ENCODE assay signal across 15 cellular contexts in genomic region chr5:169641253-169641652, GRCh38. TPM values are rescaled to one million over a fixed set of nuclear protein-coding genes. Genes with fewer than 3 reads are reported as not detected.
A peak's percentile ranks its signal among the peaks of the same experiment; 100 is the strongest.
DNase-seq lines count a peak whose midpoint lies in the region; ATAC-seq and TF ChIP-seq lines count a peak whose summit lies in the region.
"Had no signal": no experiment of that assay in that cellular context is flagged by ENCODE, and none has a peak within 500 bp of the region (broad histone marks: within the 10 kb centered on the region; RNA-seq: fewer than 3 reads in every experiment).

No MANE protein-coding gene starts in this region.

- H3K4me2 ChIP-seq in HCT116 (ENCODE audit: low read length) = no peak overlapping the region

- H4K20me1 ChIP-seq in HCT116 (ENCODE audit: insufficient read depth) = no peaks in the 10 kb centered on the region

- no peak for TF ChIP-seq RAD21 in HCT116 (IDR thresholded peaks at IDR 0.05; ENCODE audit: low read depth)

- no peak for ATAC-seq in HCT116
- ATAC-seq: activated T-cell treated with anti-CD3 and anti-CD28 coated beads, Interleukin-2, amount 50 U/mL, for 72 hours; mucosa of descending colon had no signal

- TF ChIP-seq CTCF in HCT116 (IDR thresholded peaks at IDR 0.05 in 2 of 3, conservative IDR thresholded peaks at IDR 0.05 in 1 of 3; ENCODE audit: borderline replicate concordance in 1 of 3, insufficient read depth in 1 of 3, low read depth in 2 of 3, low read length in 2 of 3) = no peak
- no peak for TF ChIP-seq CTCF in astrocyte of the spinal cord (IDR thresholded peaks at IDR 0.05; ENCODE audit: low read depth, low read length)

- POLR2A ChIA-PET in HCT116 (lab: Charles Lee) = no interaction called here

- peaks cover 69% of the 10 kb centered on the region for H3K36me3 Mint-ChIP-seq in activated T-helper 2 cell treated with anti-CD3 and anti-CD28 coated beads, Interferon-gamma antibody, Interleukin-2, Interleukin-4, amounts not matched to agents 10 μg/mL and 5 μg/mL and 100 μg/mL, durations not matched to agents 14 hours and 24 hours and 36 hours (ENCODE audit: low read depth)

- H3K4me1 ChIP-seq in HCT116 (ENCODE audit: control insufficient read depth in 1 of 2, insufficient read depth in 2 of 2, low read length in 2 of 2) = no peaks in the 10 kb centered on the region

- no peaks in the 10 kb centered on the region for H3K9me3 ChIP-seq in HCT116 (ENCODE audit: control insufficient read depth in 1 of 2, insufficient read depth in 1 of 2, low read depth in 1 of 2, low read length in 2 of 2)
- H3K9me3 ChIP-seq: mucosa of descending colon had no signal

- no peak overlapping the region for H2AFZ ChIP-seq in HCT116 (ENCODE audit: low read depth, low read length, poor library complexity, severe bottlenecking)

- no peak overlapping the region for H3K27ac ChIP-seq in HCT116 (ENCODE audit: low read depth, low read length)

- H3K4me3 Mint-ChIP-seq in activated T-helper 2 cell treated with anti-CD3 and anti-CD28 coated beads, Interferon-gamma antibody, Interleukin-2, Interleukin-4, amounts not matched to agents 10 μg/mL and 5 μg/mL and 100 μg/mL, durations not matched to agents 14 hours and 24 hours and 36 hours (ENCODE audit: low read depth) = no peak overlapping the region
- H3K4me3 Mint-ChIP-seq: activated T-cell treated with anti-CD3 and anti-CD28 coated beads, Interleukin-2, amount 50 U/mL, for 72 hours had no signal

- no peak overlapping the region for H3K4me3 ChIP-seq in HCT116 (replicated peaks in 1 of 2; ENCODE audit: low read depth in 1 of 2, low read length in 2 of 2)
- H3K4me3 ChIP-seq in astrocyte of the spinal cord (ENCODE audit: low read depth, low read length) = no peak overlapping the region
- H3K4me3 ChIP-seq: mucosa of descending colon had no signal

- no peaks in the 10 kb centered on the region for H3K9me2 ChIP-seq in HCT116 (ENCODE audit: insufficient read depth)

- BruUV-seq in HCT116 (replicated peaks; lab: Mats Ljungman, UMichigan) = no TSS peak

- DNase-seq in AG08395 (ENCODE audit: low spot score) (peak; percentile 68), HCT116 (ENCODE audit: low read depth, low spot score) (no peak), astrocyte of the spinal cord (ENCODE audit: low read depth, low spot score) (peak; percentile 36), islet precursor cell (peak; percentile 75), NCI-H345 (lab: John Stamatoyannopoulos, UW) (no peak), UCSD-AML1 (lab: John Stamatoyannopoulos, UW; ENCODE audit: unreplicated experiment) (no peak)
- DNase-seq in stimulated activated CD8-positive, alpha-beta memory T cell treated with anti-CD3 and anti-CD28 coated beads, Interleukin-4, amount 100 ng/mL, for 48 hours = no peak
- no peak for DNase-seq in activated T-helper 2 cell treated with anti-CD3 and anti-CD28 coated beads, Interferon-gamma antibody, Interleukin-2, Interleukin-4, amounts not matched to agents 10 μg/mL and 5 μg/mL and 100 μg/mL, durations not matched to agents 14 hours and 24 hours and 36 hours (ENCODE audit: low spot score)
- DNase-seq: activated T-cell treated with anti-CD3 and anti-CD28 coated beads, Interleukin-2, amount 50 U/mL, for 72 hours; caudate nucleus; HCEC 1CT; mucosa of descending colon; NCI-H187 treated with DMSO at 0.1 percent for 48 hours; NK-92 treated with Interleukin-12 subunit alpha and Interleukin-12 subunit beta, amount 100 ng/mL, for 24 hours; stimulated activated naive CD4-positive, alpha-beta T cell had no signal

- H3K9me3 Mint-ChIP-seq in activated T-helper 2 cell treated with anti-CD3 and anti-CD28 coated beads, Interferon-gamma antibody, Interleukin-2, Interleukin-4, amounts not matched to agents 10 μg/mL and 5 μg/mL and 100 μg/mL, durations not matched to agents 14 hours and 24 hours and 36 hours = peaks cover 19% of the 10 kb centered on the region

- CTCF ChIA-PET in HCT116 (lab: Charles Lee) = no interaction called here

- no peak overlapping the region for H3K27ac Mint-ChIP-seq in activated T-helper 2 cell treated with anti-CD3 and anti-CD28 coated beads, Interferon-gamma antibody, Interleukin-2, Interleukin-4, amounts not matched to agents 10 μg/mL and 5 μg/mL and 100 μg/mL, durations not matched to agents 14 hours and 24 hours and 36 hours
- H3K27ac Mint-ChIP-seq: activated T-cell treated with anti-CD3 and anti-CD28 coated beads, Interleukin-2, amount 50 U/mL, for 72 hours had no signal

- RAD21 ChIA-PET in HCT116 (lab: Charles Lee; ENCODE audit: low non-redundant PET in 1 of 2, low total read pairs in 2 of 2, uncharacterized antibody in 2 of 2, unreplicated experiment in 2 of 2) = no interaction called here

- peaks cover 10% of the 10 kb centered on the region for H3K27me3 ChIP-seq in HCT116 (ENCODE audit: insufficient read depth, low read length)

- intact Hi-C loops in HCT116 (cut with micrococcal nuclease) = no loop called here
- intact Hi-C loops in activated T-helper 2 cell treated with anti-CD3 and anti-CD28 coated beads, Interferon-gamma antibody, Interleukin-2, Interleukin-4, amounts not matched to agents 10 μg/mL and 5 μg/mL and 100 μg/mL, durations not matched to agents 14 hours and 24 hours and 36 hours (cut with micrococcal nuclease) = no loop called here

- peaks cover 67% of the 10 kb centered on the region for H3K4me1 Mint-ChIP-seq in activated T-helper 2 cell treated with anti-CD3 and anti-CD28 coated beads, Interferon-gamma antibody, Interleukin-2, Interleukin-4, amounts not matched to agents 10 μg/mL and 5 μg/mL and 100 μg/mL, durations not matched to agents 14 hours and 24 hours and 36 hours (ENCODE audit: low read depth)

- in situ Hi-C loops in astrocyte of the spinal cord (cut with HindIII; ENCODE audit: low sequenced_read_pairs) = no loop called here

- no peak overlapping the region for H3K9ac ChIP-seq in HCT116 (ENCODE audit: low read length)

- no peaks in the 10 kb centered on the region for H3K36me3 ChIP-seq in HCT116 (ENCODE audit: control insufficient read depth in 1 of 2, insufficient read depth in 2 of 2, low read length in 2 of 2)

- TF ChIP-seq POLR2A in HCT116 (IDR thresholded peaks at IDR 0.05; ENCODE audit: borderline replicate concordance, extremely low read depth, insufficient read depth, insufficient read length) = no peak

- no peaks in the 10 kb centered on the region for H3K27me3 Mint-ChIP-seq in activated T-helper 2 cell treated with anti-CD3 and anti-CD28 coated beads, Interferon-gamma antibody, Interleukin-2, Interleukin-4, amounts not matched to agents 10 μg/mL and 5 μg/mL and 100 μg/mL, durations not matched to agents 14 hours and 24 hours and 36 hours (ENCODE audit: low read depth)

- no peaks in the 10 kb centered on the region for H3K79me2 ChIP-seq in HCT116 (ENCODE audit: insufficient read depth, low read length)

TF ChIP-seq in HCT116, 20 proteins besides CTCF, POLR2A, EP300 and RAD21:
- TF ChIP-seq REST (IDR thresholded peaks at IDR 0.05; ENCODE audit: low read depth) = peak; percentile 34
- no peak for TF ChIP-seq EZH2phosphoT487 (IDR thresholded peaks at IDR 0.05; ENCODE audit: borderline replicate concordance)

RNA-seq across cellular contexts. Expression of gene DOCK2, which starts 4.2 kb away (rescaled TPM):
- total RNA-seq in HCT116 (2021; ENCODE audit: unreplicated experiment) = 0.89 TPM
- polyA plus RNA-seq in HCT116 (2012) = not detected in 2 replicates
- total RNA-seq in activated T-helper 2 cell treated with anti-CD3 and anti-CD28 coated beads, Interferon-gamma antibody, Interleukin-2, Interleukin-4, amounts not matched to agents 10 μg/mL and 5 μg/mL and 100 μg/mL, durations not matched to agents 14 hours and 24 hours and 36 hours = 217 and 246 TPM in 2 replicates

RNA-seq across cellular contexts. Expression of gene SPDL1, which starts 57.7 kb away (rescaled TPM):
- total RNA-seq in HCT116 (2021; ENCODE audit: unreplicated experiment) = 28.5 TPM
- 11.7 and 21.5 TPM in 2 replicates for polyA plus RNA-seq in HCT116 (2012)
- 35.1 and 35.2 TPM in 2 replicates for total RNA-seq in activated T-helper 2 cell treated with anti-CD3 and anti-CD28 coated beads, Interferon-gamma antibody, Interleukin-2, Interleukin-4, amounts not matched to agents 10 μg/mL and 5 μg/mL and 100 μg/mL, durations not matched to agents 14 hours and 24 hours and 36 hours

Comparison
In these comparisons a context has a peak if more than half of its experiments do, and no peak if none do; other contexts are left out.
1. DNase-seq: peak in AG08395 (single experiment), astrocyte of the spinal cord (single experiment) and islet precursor cell (single experiment); none in HCT116 (single experiment), NCI-H345 (single experiment), stimulated activated CD8-positive, alpha-beta memory T cell treated with anti-CD3 and anti-CD28 coated beads, Interleukin-4, amount 100 ng/mL, for 48 hours (single experiment), activated T-helper 2 cell treated with anti-CD3 and anti-CD28 coated beads, Interferon-gamma antibody, Interleukin-2, Interleukin-4, amounts not matched to agents 10 μg/mL and 5 μg/mL and 100 μg/mL, durations not matched to agents 14 hours and 24 hours and 36 hours (single experiment) and UCSD-AML1 (single experiment).
2. RNA of gene DOCK2, which starts 4.2 kb away (total RNA-seq): 217 to 246 TPM in activated T-helper 2 cell treated with anti-CD3 and anti-CD28 coated beads, Interferon-gamma antibody, Interleukin-2, Interleukin-4, amounts not matched to agents 10 μg/mL and 5 μg/mL and 100 μg/mL, durations not matched to agents 14 hours and 24 hours and 36 hours; 0.89 TPM in HCT116 (single experiment); every median in the first group is over 100 times any median in the second.